ENCODE assay signal across 13 cellular contexts in the genomic region with DNA sequence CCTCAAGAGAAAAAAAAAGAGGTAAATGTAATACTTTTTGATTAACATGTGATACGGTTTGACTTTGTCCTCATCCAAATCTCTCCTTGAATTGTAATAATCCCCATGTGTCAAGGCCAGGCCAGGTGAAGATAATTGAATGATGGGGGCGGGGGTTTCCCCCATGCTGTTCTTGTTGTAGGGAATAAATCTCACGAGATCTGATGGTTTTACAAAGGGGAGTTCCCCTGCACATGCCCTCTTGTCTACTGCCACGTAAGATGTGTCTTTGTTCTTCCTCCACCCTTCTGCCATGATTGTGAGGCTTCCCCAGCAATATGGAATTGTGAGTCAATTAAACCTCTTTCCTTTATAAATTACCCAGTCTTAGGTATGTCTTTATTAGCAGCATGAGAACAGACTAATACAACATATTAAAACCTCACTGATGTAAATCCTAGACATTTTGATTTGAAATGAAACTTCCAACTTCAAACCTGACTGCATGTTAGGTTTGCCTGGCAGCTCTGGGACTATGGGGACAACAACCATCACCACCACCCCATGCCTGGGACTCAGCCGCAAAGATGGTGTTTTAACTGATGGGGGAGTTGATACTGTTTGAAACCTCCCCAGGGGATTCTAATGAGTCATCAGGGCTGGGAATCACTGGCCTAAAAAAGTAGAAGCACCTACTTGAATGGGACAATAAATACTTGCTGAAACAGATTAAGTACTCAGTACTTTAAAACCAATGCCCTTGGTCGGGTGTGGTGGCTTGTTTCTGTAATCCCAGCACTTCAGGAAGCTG. TPM values are rescaled to one million over a fixed set of nuclear protein-coding genes. Genes with fewer than 3 reads are reported as not detected.
DNase-seq lines count a peak whose midpoint lies in the region; ATAC-seq, FAIRE-seq and TF ChIP-seq lines count a peak whose summit lies in the region.
"Had no signal": no experiment of that assay in that cellular context is flagged by ENCODE, and none has a peak within 500 bp of the region (broad histone marks: within the 10 kb centered on the region; RNA-seq: fewer than 3 reads in every experiment).

No MANE protein-coding gene starts in this region.

- POLR2A ChIA-PET in GM12878 (lab: Charles Lee) = interaction anchor here (1.5 kb wide), 1 partner anchor 29 kb away, joined by 4 read pairs; no protein-coding TSS in a partner anchor

- no peak overlapping the region for H3K9ac ChIP-seq in GM12878 (ENCODE audit: control insufficient read depth, insufficient read depth, low read length)

- 13% methylated on average over 6 of the region's 6 CpGs for WGBS in GM12878 (ENCODE audit: insufficient coverage, insufficient replicate concordance, low lambda C conversion rate, missing lambda C conversion rate)

- FAIRE-seq in GM12878 (lab: Jason Lieb, UNC) = peak; percentile 78
- FAIRE-seq: A204.1, islet of Langerhans had no signal

- H3K4me1 ChIP-seq in GM12878 (ENCODE audit: control insufficient read depth, insufficient read depth, low read length) (no peaks in the 10 kb centered on the region), ascending aorta (no peaks in the 10 kb centered on the region)

- RAD21 ChIA-PET in GM12878 (lab: Charles Lee; ENCODE audit: unreplicated experiment) = no interaction called here

- no peak for TF ChIP-seq CTCF in GM12878 (IDR thresholded peaks at IDR 0.05 in 2 of 3, conservative IDR thresholded peaks at IDR 0.05 in 1 of 3; ENCODE audit: control insufficient read depth in 2 of 3, extremely low read depth in 1 of 3, insufficient read depth in 1 of 3, low read depth in 3 of 3, low read length in 3 of 3)
- TF ChIP-seq CTCF in ascending aorta (IDR thresholded peaks at IDR 0.05) = no peak

- H3K27ac ChIP-seq in GM12878 (ENCODE audit: control insufficient read depth, insufficient read depth) (no peak overlapping the region), ascending aorta (no peak overlapping the region)
- H3K27ac ChIP-seq: neutrophil had no signal

- no peak; a peak in 1 of 4 replicates for TF ChIP-seq EP300 in GM12878 (IDR thresholded peaks at IDR 0.05; ENCODE audit: borderline replicate concordance in 1 of 2, control insufficient read depth in 1 of 2, low read depth in 2 of 2, low read length in 2 of 2)

- no peak for DNase-seq in activated CD4-positive, CD25-positive, alpha-beta regulatory T cell (lab: John Stamatoyannopoulos, UW)
- DNase-seq in GM12878 (ENCODE audit: low read depth, low spot score) = peak; percentile 30
- DNase-seq in stimulated activated CD8-positive, alpha-beta memory T cell treated with anti-CD3 and anti-CD28 coated beads, Interleukin-15, amount 100 ng/mL, for 4 hours (ENCODE audit: low read depth in 2 of 2) = peak; percentile 3 to 27
- DNase-seq in NCI-H2029 treated with DMSO at 0.1 percent for 48 hours (lab: John Stamatoyannopoulos, UW) = no peak
- no peak for DNase-seq in NCI-H748 treated with DMSO at 0.1 percent for 48 hours (lab: John Stamatoyannopoulos, UW)
- no peak for DNase-seq in ascending aorta (ENCODE audit: low spot score in 2 of 2)
- DNase-seq: anterior cingulate cortex, NCI-H1092 treated with DMSO at 0.1 percent for 48 hours had no signal

- H3K79me2 ChIP-seq in GM12878 (ENCODE audit: control insufficient read depth, insufficient read depth, low read length) = no peaks in the 10 kb centered on the region

- SMC1A ChIA-PET in GM12878 (lab: Charles Lee; ENCODE audit: uncharacterized antibody, unreplicated experiment) = interaction anchor here (1.8 kb wide), 1 partner anchor 29 kb away, joined by 6 read pairs; no protein-coding TSS in a partner anchor

- no peaks in the 10 kb centered on the region for H4K20me1 ChIP-seq in GM12878 (ENCODE audit: control insufficient read depth, insufficient read depth)

- H3K27me3 ChIP-seq in GM12878 (replicated peaks in 1 of 2; ENCODE audit: control insufficient read depth in 2 of 2, insufficient read depth in 2 of 2, low read length in 1 of 2) = no peaks in the 10 kb centered on the region
- H3K27me3 ChIP-seq in ascending aorta = no peaks in the 10 kb centered on the region
- H3K27me3 ChIP-seq: neutrophil had no signal

- intact Hi-C loops in GM12878 (cut with micrococcal nuclease; ENCODE audit: unreplicated experiment) (no loop called here), ascending aorta (cut with DNase I) (no loop called here)

- peak; percentile 69 to 79 for ATAC-seq in activated CD4-positive, CD25-positive, alpha-beta regulatory T cell treated with anti-CD3 and anti-CD28 coated beads, Interleukin-2, amount 50 U/mL, for 24 hours
- peak; percentile 49 for ATAC-seq in HG03039 (IDR thresholded peaks at IDR 0.05; ENCODE audit: unreplicated experiment)
- peak; percentile 85 for ATAC-seq in GM12878

- in situ Hi-C loops in GM12878 (cut with MboI) = no loop called here

- no peak overlapping the region for H3K4me2 ChIP-seq in GM12878 (ENCODE audit: control insufficient read depth, insufficient read depth)

- no peak for TF ChIP-seq RAD21 in GM12878 (IDR thresholded peaks at IDR 0.05; ENCODE audit: insufficient read depth, low read depth, low read length)

- CTCF ChIA-PET in GM12878 (lab: Yijun Ruan, JAX) = interaction anchor here (1.2 kb wide), 1 partner anchor 10 kb away, joined by 3 read pairs; no protein-coding TSS in a partner anchor

- H2AFZ ChIP-seq in GM12878 (ENCODE audit: control insufficient read depth, low read depth, low read length) = no peak overlapping the region

- H3K36me3 ChIP-seq in GM12878 (ENCODE audit: control insufficient read depth in 2 of 2, insufficient read depth in 2 of 2, low read length in 1 of 2) (no peaks in the 10 kb centered on the region), ascending aorta (no peaks in the 10 kb centered on the region)
- H3K36me3 ChIP-seq: neutrophil had no signal

- H3K4me3 ChIP-seq in GM12878 (no peak overlapping the region), ascending aorta (no peak overlapping the region)

- no peak for TF ChIP-seq POLR2A in GM12878 (IDR thresholded peaks at IDR 0.05; ENCODE audit: low read depth, low read length)

- TSS peak; percentile 95 for BruUV-seq in GM12878 (replicated peaks; lab: Mats Ljungman, UMichigan)

- H3K9me3 ChIP-seq in GM12878 (replicated peaks; ENCODE audit: control insufficient read depth, insufficient read depth, low read length) (no peaks in the 10 kb centered on the region), ascending aorta (no peaks in the 10 kb centered on the region)
- H3K9me3 ChIP-seq: neutrophil had no signal

TF ChIP-seq in GM12878, 131 proteins besides CTCF, POLR2A, EP300 and RAD21 (continues in another document):
- TF ChIP-seq NR2C1 (IDR thresholded peaks at IDR 0.05) (no peak), ASH2L (IDR thresholded peaks at IDR 0.05; ENCODE audit: borderline replicate concordance, low read depth) (no peak), LARP7 (IDR thresholded peaks at IDR 0.05) (no peak), ZNF207 (IDR thresholded peaks at IDR 0.05; ENCODE audit: borderline replicate concordance) (no peak), DPF2 (IDR thresholded peaks at IDR 0.05) (no peak), KLF5 (IDR thresholded peaks at IDR 0.05; ENCODE audit: partially characterized antibody) (no peak), SMAD5 (IDR thresholded peaks at IDR 0.05; ENCODE audit: low read depth) (no peak), ZZZ3 (IDR thresholded peaks at IDR 0.05; ENCODE audit: control insufficient read depth, insufficient read length, low read depth) (no peak), FOXM1 (IDR thresholded peaks at IDR 0.05; ENCODE audit: low read depth, low read length) (peak; percentile 59; the same call in 1 of the 2 replicates), CBX5 (IDR thresholded peaks at IDR 0.05; ENCODE audit: low read depth) (no peak), NBN (IDR thresholded peaks at IDR 0.05) (no peak), WRNIP1 (IDR thresholded peaks at IDR 0.05; ENCODE audit: borderline replicate concordance, low read depth, low read length) (no peak), YY1 (IDR thresholded peaks at IDR 0.05; ENCODE audit: low read depth, low read length) (peak; percentile 47)
- TF ChIP-seq, protein P1, sequence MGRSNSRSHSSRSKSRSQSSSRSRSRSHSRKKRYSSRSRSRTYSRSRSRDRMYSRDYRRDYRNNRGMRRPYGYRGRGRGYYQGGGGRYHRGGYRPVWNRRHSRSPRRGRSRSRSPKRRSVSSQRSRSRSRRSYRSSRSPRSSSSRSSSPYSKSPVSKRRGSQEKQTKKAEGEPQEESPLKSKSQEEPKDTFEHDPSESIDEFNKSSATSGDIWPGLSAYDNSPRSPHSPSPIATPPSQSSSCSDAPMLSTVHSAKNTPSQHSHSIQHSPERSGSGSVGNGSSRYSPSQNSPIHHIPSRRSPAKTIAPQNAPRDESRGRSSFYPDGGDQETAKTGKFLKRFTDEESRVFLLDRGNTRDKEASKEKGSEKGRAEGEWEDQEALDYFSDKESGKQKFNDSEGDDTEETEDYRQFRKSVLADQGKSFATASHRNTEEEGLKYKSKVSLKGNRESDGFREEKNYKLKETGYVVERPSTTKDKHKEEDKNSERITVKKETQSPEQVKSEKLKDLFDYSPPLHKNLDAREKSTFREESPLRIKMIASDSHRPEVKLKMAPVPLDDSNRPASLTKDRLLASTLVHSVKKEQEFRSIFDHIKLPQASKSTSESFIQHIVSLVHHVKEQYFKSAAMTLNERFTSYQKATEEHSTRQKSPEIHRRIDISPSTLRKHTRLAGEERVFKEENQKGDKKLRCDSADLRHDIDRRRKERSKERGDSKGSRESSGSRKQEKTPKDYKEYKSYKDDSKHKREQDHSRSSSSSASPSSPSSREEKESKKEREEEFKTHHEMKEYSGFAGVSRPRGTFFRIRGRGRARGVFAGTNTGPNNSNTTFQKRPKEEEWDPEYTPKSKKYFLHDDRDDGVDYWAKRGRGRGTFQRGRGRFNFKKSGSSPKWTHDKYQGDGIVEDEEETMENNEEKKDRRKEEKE (IDR thresholded peaks at IDR 0.05) = no peak

RNA-seq across cellular contexts. Expression of a gene that starts 32.8 kb away (rescaled TPM):
- total RNA-seq in GM12878 (2013; cell fraction: nucleolus; rRNA removed) = 89.0 and 91.9 TPM in 2 replicates
- total RNA-seq in GM12878 (2014; rRNA removed) = 13.8 and 20.1 TPM in 2 replicates
- 16.9 and 18.1 TPM in 2 replicates for total RNA-seq in GM12878 (2014; rRNA removed; fragmentation: Illumina TruSeq; extraction: Trizol)
- 25.7 TPM in 2 replicates for total RNA-seq in GM12878 (2021)
- 10.4 TPM for polyA plus RNA-seq in GM12878 (2011; ENCODE audit: low read depth)
- polyA plus RNA-seq in GM12878 (2011; rRNA removed) = 18.8 and 26.6 TPM in 2 replicates
- polyA plus RNA-seq in GM12878 (2011; cell fraction: cytosol; rRNA removed) = 6.6 and 8.8 TPM in 2 replicates
- polyA plus RNA-seq in GM12878 (2011; cell fraction: nucleus; rRNA removed) = 18.9 TPM in 2 replicates
- 11.9 and 12.8 TPM in 2 replicates for polyA plus RNA-seq in GM12878 (2012)
- 10.7 and 11.8 TPM in 2 replicates for polyA plus RNA-seq in GM12878 (2014; fragmentation: Illumina TruSeq; extraction: Trizol)
- 1 to 10 TPM; 3.2 to 3.3 TPM for polyA plus RNA-seq in GM12878 (2014; fragmentation: Nextera tagmentation; extraction: Ambion mirVana)
- polyA plus RNA-seq in GM12878 (2014; rRNA removed) = 5.4 and 7.6 TPM in 2 replicates
- 10 to 100 TPM in 1 of 2 experiments, 1 to 10 TPM in 1; 9.1 to 10.3 TPM for polyA plus RNA-seq in GM12878 (2016; fragmentation: Nextera tagmentation; extraction: Ambion mirVana)
- polyA minus RNA-seq in GM12878 (2011; rRNA and poly(A)+ RNA removed) = 81.2 and 136 TPM in 2 replicates
- 17.2 and 23.1 TPM in 2 replicates for polyA minus RNA-seq in GM12878 (2011; cell fraction: cytosol; rRNA and poly(A)+ RNA removed)
- polyA minus RNA-seq in GM12878 (2011; cell fraction: nucleus; rRNA and poly(A)+ RNA removed) = 43.3 and 46.8 TPM in 2 replicates
- 12.7 TPM for total RNA-seq in ascending aorta

Comparison
In these comparisons a context has a peak if more than half of its experiments do, and no peak if none do; other contexts are left out.
1. DNase-seq: peak in GM12878 (single experiment) and stimulated activated CD8-positive, alpha-beta memory T cell treated with anti-CD3 and anti-CD28 coated beads, Interleukin-15, amount 100 ng/mL, for 4 hours (2 of 2); none in activated CD4-positive, CD25-positive, alpha-beta regulatory T cell (0 of 4), NCI-H2029 treated with DMSO at 0.1 percent for 48 hours (single experiment), NCI-H748 treated with DMSO at 0.1 percent for 48 hours (single experiment) and ascending aorta (0 of 2).
2. Peak in every context shown above with its lines, with median percentiles within 50 percentile points of each other: ATAC-seq.